ENCODE assay signal across 15 cellular contexts in genomic region chr9:89746385-89747116, GRCh38.
A peak's percentile ranks its signal among the peaks of the same experiment; 100 is the strongest.
DNase-seq lines count a peak whose midpoint lies in the region; FAIRE-seq and TF ChIP-seq lines count a peak whose summit lies in the region.
"Had no signal": no experiment of that assay in that cellular context is flagged by ENCODE, and none has a peak within 500 bp of the region (broad histone marks: within the 10 kb centered on the region; RNA-seq: fewer than 3 reads in every experiment).

No MANE protein-coding gene starts in this region.

- TF ChIP-seq CTCF in D721Med (IDR thresholded peaks at IDR 0.05; ENCODE audit: insufficient read depth, missing control alignments) (no peak), fibroblast of the aortic adventitia (IDR thresholded peaks at IDR 0.05; ENCODE audit: insufficient read depth, low read length) (no peak), stomach (IDR thresholded peaks at IDR 0.05) (no peak)

- H3K27me3 ChIP-seq in neuronal stem cell (ENCODE audit: control insufficient read depth in 3 of 3, insufficient read depth in 3 of 3, low read depth in 1 of 3, low read length in 3 of 3) (no peaks in the 10 kb centered on the region), stomach (no peaks in the 10 kb centered on the region)
- H3K27me3 ChIP-seq: Peyer's patch had no signal

- H3K4me3 ChIP-seq in fibroblast of the aortic adventitia (ENCODE audit: low read depth, low read length): no peak overlapping the region
- no peak overlapping the region for H3K4me3 ChIP-seq in neuronal stem cell (ENCODE audit: low read length in 2 of 2)
- no peak overlapping the region for H3K4me3 ChIP-seq in stomach
- H3K4me3 ChIP-seq: Peyer's patch had no signal

- no peak overlapping the region for H2AK5ac ChIP-seq in neuronal stem cell (ENCODE audit: low read depth, low read length)

- H3K23ac ChIP-seq in neuronal stem cell (ENCODE audit: low read depth, low read length, poor library complexity): no peak overlapping the region

- H3K9ac ChIP-seq in neuronal stem cell (ENCODE audit: low read depth, low read length, poor library complexity): no peak overlapping the region

- no peak overlapping the region for H4K8ac ChIP-seq in neuronal stem cell (ENCODE audit: low read depth, low read length)

- H3K4me2 ChIP-seq in neuronal stem cell (ENCODE audit: insufficient read depth, low read length, poor library complexity, severe bottlenecking): no peak overlapping the region

- H3K27ac ChIP-seq in neuronal stem cell (replicated peaks; ENCODE audit: low read length): no peak overlapping the region
- no peak overlapping the region for H3K27ac ChIP-seq in stomach
- H3K27ac ChIP-seq: Peyer's patch had no signal

- FAIRE-seq in D721Med (lab: Jason Lieb, UNC): peak; percentile 95
- FAIRE-seq: H1 had no signal

- no peak overlapping the region for H2AFZ ChIP-seq in neuronal stem cell (ENCODE audit: low read length)

- TF ChIP-seq POLR2A in stomach (IDR thresholded peaks at IDR 0.05): no peak

- DNase-seq in D721Med (ENCODE audit: insufficient read length, low spot score): peak; percentile 55
- DNase-seq in NCI-H82 (lab: John Stamatoyannopoulos, UW): peak; percentile 99
- peak; percentile 17 for DNase-seq in fibroblast of the aortic adventitia (ENCODE audit: low read depth)
- no peak for DNase-seq in neuronal stem cell (ENCODE audit: low spot score)
- no peak for DNase-seq in stomach
- DNase-seq in NCI-H146 (lab: John Stamatoyannopoulos, UW): no peak
- no peak for DNase-seq in stimulated activated CD4-positive, alpha-beta T cell treated with anti-CD3 and anti-CD28 coated beads, Interleukin-2, amount 100 ng/mL, for 48 hours
- no peak for DNase-seq in SIG-M5 (lab: John Stamatoyannopoulos, UW)
- DNase-seq: CD4-positive, CD25-positive, alpha-beta regulatory T cell; mesendoderm; Peyer's patch; stimulated activated CD4-positive, alpha-beta T cell treated with anti-CD3 and anti-CD28 coated beads, Interleukin-4, amount 100 ng/mL, for 4 hours; stimulated activated naive CD4-positive, alpha-beta T cell; T1000 had no signal

- H3K4me1 ChIP-seq in neuronal stem cell (ENCODE audit: control insufficient read depth in 2 of 2, insufficient read depth in 1 of 2, low read depth in 1 of 2, low read length in 2 of 2) (peaks cover 12 to 17% of the 10 kb centered on the region in 2 donors), stomach (peaks cover 0 to 6% (median 3%) of the 10 kb centered on the region in 4 donors)

- H3K9me3 ChIP-seq in neuronal stem cell (replicated peaks in 1 of 2; ENCODE audit: control insufficient read depth in 2 of 2, insufficient read depth in 1 of 2, low read depth in 1 of 2, low read length in 2 of 2) (peaks cover 0 to 2% of the 10 kb centered on the region in 2 donors), stomach (peaks cover 0 to 7% (median 0%) of the 10 kb centered on the region in 4 donors)
- H3K9me3 ChIP-seq: Peyer's patch had no signal

- no peak overlapping the region for H2BK120ac ChIP-seq in neuronal stem cell (ENCODE audit: low read depth, low read length)

- no peaks in the 10 kb centered on the region for H3K36me3 ChIP-seq in neuronal stem cell (replicated peaks in 1 of 2; ENCODE audit: control insufficient read depth in 2 of 2, insufficient read depth in 2 of 2, low read length in 2 of 2)
- H3K36me3 ChIP-seq in stomach: no peaks in the 10 kb centered on the region
- H3K36me3 ChIP-seq: Peyer's patch had no signal

- H4K91ac ChIP-seq in neuronal stem cell (ENCODE audit: low read depth, low read length, poor library complexity): no peak overlapping the region

- no peak overlapping the region for H3K4ac ChIP-seq in neuronal stem cell (ENCODE audit: low read length)

- peak overlapping the region; percentile 8 for H2BK15ac ChIP-seq in neuronal stem cell (ENCODE audit: low read length)

- WGBS in neuronal stem cell (ENCODE audit: extremely low coverage in 2 of 2, insufficient read length in 2 of 2, insufficient replicate concordance in 1 of 2), 2 donors: no CpG with 5 or more reads among the region's 15 CpGs
- WGBS in stomach, 5 donors: 81 to 87% (median 84%) methylated on average over 14 to 15 of the region's 15 CpGs

- no peaks in the 10 kb centered on the region for H3K79me1 ChIP-seq in neuronal stem cell (ENCODE audit: low read depth, low read length)

- H3K14ac ChIP-seq in neuronal stem cell (ENCODE audit: low read length): peak overlapping the region; percentile 59

- peak overlapping the region; percentile 46 for H3K18ac ChIP-seq in neuronal stem cell (ENCODE audit: low read length)

- intact Hi-C loops in stomach (cut with DNase I; ENCODE audit: low total_unique reads): no loop called here

- H2BK12ac ChIP-seq in neuronal stem cell (ENCODE audit: low read length): no peak overlapping the region

- no peak overlapping the region for H2BK5ac ChIP-seq in neuronal stem cell (ENCODE audit: low read length)

- TF ChIP-seq EP300 in stomach (IDR thresholded peaks at IDR 0.05): no peak

Comparison
In these comparisons a context has a peak if more than half of its experiments do, and no peak if none do; other contexts are left out.
1. DNase-seq: peak in D721Med (single experiment), NCI-H82 (single experiment) and fibroblast of the aortic adventitia (single experiment); none in neuronal stem cell (single experiment), stomach (single experiment), NCI-H146 (single experiment), stimulated activated CD4-positive, alpha-beta T cell treated with anti-CD3 and anti-CD28 coated beads, Interleukin-2, amount 100 ng/mL, for 48 hours (0 of 2) and SIG-M5 (single experiment).